14 cellular contexts compared by ENCODE assay signal in genomic region chr6:169792306-169793015, GRCh38. TPM values are rescaled to one million over a fixed set of nuclear protein-coding genes. Genes with fewer than 3 reads are reported as not detected.
DNase-seq lines count a peak whose midpoint lies in the region; ATAC-seq and TF ChIP-seq lines count a peak whose summit lies in the region.
"Had no signal": no experiment of that assay in that cellular context is flagged by ENCODE, and none has a peak within 500 bp of the region (broad histone marks: within the 10 kb centered on the region; RNA-seq: fewer than 3 reads in every experiment).

No MANE protein-coding gene starts in this region.

- ATAC-seq in left cardiac atrium = no peak
- no peak for ATAC-seq in left lobe of liver
- ATAC-seq: CD8-positive, alpha-beta T cell had no signal

- no peak overlapping the region for H3K4me3 Mint-ChIP-seq in progenitor cell of endocrine pancreas (ENCODE audit: low read depth)
- H3K4me3 Mint-ChIP-seq: CD8-positive, alpha-beta T cell had no signal

- peaks cover 58% of the 10 kb centered on the region for H3K4me1 Mint-ChIP-seq in progenitor cell of endocrine pancreas (ENCODE audit: low read depth)

- no peaks in the 10 kb centered on the region for H3K27me3 Mint-ChIP-seq in progenitor cell of endocrine pancreas

- H3K27ac Mint-ChIP-seq in progenitor cell of endocrine pancreas = no peak overlapping the region
- H3K27ac Mint-ChIP-seq: CD8-positive, alpha-beta T cell had no signal

- intact Hi-C loops in cardiac septum (cut with DNase I) (no loop called here), left cardiac atrium (cut with DNase I) (loop anchor here in 1 of 2 donors (5.0 kb wide), 1 partner anchor 735 kb away; no protein-coding TSS in a partner anchor)

- peaks cover 18% of the 10 kb centered on the region for H3K36me3 Mint-ChIP-seq in progenitor cell of endocrine pancreas (ENCODE audit: insufficient read depth)
- H3K36me3 Mint-ChIP-seq: CD8-positive, alpha-beta T cell had no signal

- peak; percentile 35 for DNase-seq in cardiac septum (ENCODE audit: low spot score)
- DNase-seq in left cardiac atrium = no peak
- DNase-seq in left lobe of liver (ENCODE audit: low spot score) = peak; percentile 27
- DNase-seq in progenitor cell of endocrine pancreas (ENCODE audit: low spot score, unreplicated experiment) = peak; percentile 5
- no peak for DNase-seq in cerebellum (ENCODE audit: low spot score)
- no peak for DNase-seq in NCI-H2196 treated with DMSO at 0.1 percent for 48 hours (lab: John Stamatoyannopoulos, UW; ENCODE audit: unreplicated experiment)
- no peak for DNase-seq in NCI-H2081 (lab: John Stamatoyannopoulos, UW)
- DNase-seq: GOT3, KG1, NCI-H1436, NCI-H2081 treated with DMSO at 0.1 percent for 48 hours, NCI-H510A treated with DMSO at 0.1 percent for 48 hours, NCI-H82 had no signal

- TF ChIP-seq CTCF in progenitor cell of endocrine pancreas (IDR thresholded peaks at IDR 0.05; ENCODE audit: unreplicated experiment) = no peak

- peaks cover 5% of the 10 kb centered on the region for H3K9me3 Mint-ChIP-seq in progenitor cell of endocrine pancreas (ENCODE audit: low read depth)
- H3K9me3 Mint-ChIP-seq: CD8-positive, alpha-beta T cell had no signal

RNA-seq across cellular contexts. Expression of gene ERMARD, which starts 41.0 kb away (rescaled TPM):
- total RNA-seq in cardiac septum = 11.3 TPM
- total RNA-seq in left cardiac atrium = 10 to 100 TPM; 10.5 to 11.3 TPM
- total RNA-seq in left lobe of liver = 16.3 TPM
- total RNA-seq in progenitor cell of endocrine pancreas = 30.3 and 33.4 TPM in 2 replicates
- 29.7 TPM for total RNA-seq in cerebellum

RNA-seq across cellular contexts. Expression of gene DYNLT2, which starts 41.1 kb away (rescaled TPM):
- total RNA-seq in cardiac septum (0.83 TPM), left cardiac atrium (1 to 10 TPM in 1 of 2 donors, under 1 TPM in 1; 0.59 to 1.1 TPM), left lobe of liver (0.60 TPM), progenitor cell of endocrine pancreas (1.6 and 1.8 TPM in 2 replicates), cerebellum (2.9 TPM)

Comparison
In these comparisons a context has a peak if more than half of its experiments do, and no peak if none do; other contexts are left out.
1. DNase-seq: peak in cardiac septum (single experiment), left lobe of liver (single experiment) and progenitor cell of endocrine pancreas (single experiment); none in left cardiac atrium (single experiment), cerebellum (single experiment), NCI-H2196 treated with DMSO at 0.1 percent for 48 hours (single experiment) and NCI-H2081 (0 of 2).